In genomic region chr5:68409259-68409658, GRCh38 we compare ENCODE assay signal across 14 cellular contexts.
DNase-seq lines count a peak whose midpoint lies in the region; ATAC-seq, FAIRE-seq and TF ChIP-seq lines count a peak whose summit lies in the region.
"Had no signal": no experiment of that assay in that cellular context is flagged by ENCODE, and none has a peak within 500 bp of the region (broad histone marks: within the 10 kb centered on the region; RNA-seq: fewer than 3 reads in every experiment).

No MANE protein-coding gene starts in this region.

- in situ Hi-C loops in ACHN (cut with HindIII; ENCODE audit: low pct_ligation_motif_present, low pct_unique_long_range_greater_than_20kb, low sequenced_read_pairs), result no loop called here
- in situ Hi-C loops in K562 (cut with MboI), result no loop called here

- H3K79me2 ChIP-seq in K562 (ENCODE audit: control insufficient read depth, insufficient read depth, low read length), result no peaks in the 10 kb centered on the region

- H3K27me3 Mint-ChIP-seq in endothelial cell (ENCODE audit: unreplicated experiment) (no peaks in the 10 kb centered on the region), mesothelial cell of epicardium (ENCODE audit: low read depth) (no peaks in the 10 kb centered on the region)

- H3K27me3 ChIP-seq in K562 (ENCODE audit: control insufficient read depth in 2 of 2, insufficient read depth in 2 of 2, low read length in 2 of 2), result no peaks in the 10 kb centered on the region
- H3K27me3 ChIP-seq: esophagus muscularis mucosa had no signal

- H3K36me3 Mint-ChIP-seq in endothelial cell (ENCODE audit: low read depth, unreplicated experiment) (no peaks in the 10 kb centered on the region), mesothelial cell of epicardium (no peaks in the 10 kb centered on the region)
- H3K36me3 Mint-ChIP-seq: naive thymus-derived CD8-positive, alpha-beta T cell had no signal

- WGBS in K562 (ENCODE audit: insufficient coverage, low coverage, missing lambda C conversion rate), result 45% methylated on average over 3 of the region's 3 CpGs

- peaks cover 20 to 50% of the 10 kb centered on the region in 2 experiments for H3K4me1 ChIP-seq in K562 (replicated peaks in 1 of 2; ENCODE audit: control insufficient read depth in 2 of 2, insufficient read depth in 2 of 2, low read length in 2 of 2)

- ATAC-seq in K562 (peak; percentile 44; the same call in 2 of the 3 replicates), HG03520 (IDR thresholded peaks at IDR 0.05; ENCODE audit: unreplicated experiment) (no peak)
- ATAC-seq: left ventricle myocardium superior; naive thymus-derived CD8-positive, alpha-beta T cell had no signal

- H3K4me3 Mint-ChIP-seq in endothelial cell (ENCODE audit: unreplicated experiment) (no peak overlapping the region), mesothelial cell of epicardium (no peak overlapping the region)
- H3K4me3 Mint-ChIP-seq: naive thymus-derived CD8-positive, alpha-beta T cell had no signal

- no peak for TF ChIP-seq POLR2A in K562 (conservative IDR thresholded peaks at IDR 0.05)

- no peaks in the 10 kb centered on the region for H3K9me3 Mint-ChIP-seq in endothelial cell (ENCODE audit: unreplicated experiment)
- H3K9me3 Mint-ChIP-seq in mesothelial cell of epicardium, result no peaks in the 10 kb centered on the region
- H3K9me3 Mint-ChIP-seq: naive thymus-derived CD8-positive, alpha-beta T cell had no signal

- no peak overlapping the region for H3K4me3 ChIP-seq in K562
- H3K4me3 ChIP-seq: esophagus muscularis mucosa had no signal

- no TSS peak for BruUV-seq in K562 (replicated peaks; lab: Mats Ljungman, UMichigan)

- TF ChIP-seq RAD21 in K562 (CRISPR knock-in tag; conservative IDR thresholded peaks at IDR 0.05 in 1 of 2, IDR thresholded peaks at IDR 0.05 in 1 of 2), result no peak

- peak; percentile 63 for FAIRE-seq in K562 (lab: Jason Lieb, UNC)

- CTCF ChIA-PET in K562 (lab: Yijun Ruan, JAX; ENCODE audit: low intra/inter-chr PET ratio), result no interaction called here

- DNase-seq in ACHN (peak; percentile 11), HPDE6-E6E7 (ENCODE audit: extremely low spot score) (peak; percentile 41), K562 (ENCODE audit: extremely low read depth in 1 of 4, low spot score in 3 of 4) (peak in 1 of 4 experiments; percentile 57), fibroblast of the conjunctiva (ENCODE audit: low read depth) (peak; percentile 56), NOMO-1 treated with DMSO at 0.1 percent for 48 hours (lab: John Stamatoyannopoulos, UW; ENCODE audit: unreplicated experiment) (no peak), endothelial cell (ENCODE audit: low spot score) (no peak), mesothelial cell of epicardium (ENCODE audit: low spot score in 2 of 2, unreplicated experiment in 2 of 2) (no peak)
- DNase-seq: activated CD4-positive, alpha-beta T cell treated with anti-CD3 and anti-CD28 coated beads for 48 hours; activated T-cell treated with anti-CD3 and anti-CD28 coated beads for 4 hours; left ventricle myocardium superior; naive thymus-derived CD8-positive, alpha-beta T cell; Right ventricle myocardium superior had no signal

- TF ChIP-seq CTCF in K562 (IDR thresholded peaks at IDR 0.05 in 2 of 3, conservative IDR thresholded peaks at IDR 0.05 in 1 of 3; ENCODE audit: insufficient read depth in 2 of 3, low read depth in 1 of 3, low read length in 3 of 3), result no peak
- no peak for TF ChIP-seq CTCF in endothelial cell (IDR thresholded peaks at IDR 0.05; ENCODE audit: unreplicated experiment)
- no peak for TF ChIP-seq CTCF in mesothelial cell of epicardium (IDR thresholded peaks at IDR 0.05; ENCODE audit: unreplicated experiment)

- H3K9me3 ChIP-seq in K562 (replicated peaks; ENCODE audit: control insufficient read depth, insufficient read depth, low read depth, low read length), result no peaks in the 10 kb centered on the region
- H3K9me3 ChIP-seq: esophagus muscularis mucosa had no signal

- H4K20me1 ChIP-seq in K562 (replicated peaks; ENCODE audit: control insufficient read depth, insufficient read depth, low read length), result no peaks in the 10 kb centered on the region

- H3K27ac Mint-ChIP-seq in endothelial cell (ENCODE audit: unreplicated experiment) (no peak overlapping the region), mesothelial cell of epicardium (no peak overlapping the region)
- H3K27ac Mint-ChIP-seq: naive thymus-derived CD8-positive, alpha-beta T cell had no signal

- no peak overlapping the region for H3K27ac ChIP-seq in K562 (ENCODE audit: extremely low read depth, low read depth, low read length)
- H3K27ac ChIP-seq: esophagus muscularis mucosa had no signal

- POLR2A ChIA-PET in K562 (lab: Yijun Ruan, JAX), result interaction anchor here (0.6 to 0.9 kb wide), 2 partner anchors 9 to 427 kb away, joined by 3 read pairs; no protein-coding TSS in a partner anchor

- H3K9me1 ChIP-seq in K562 (ENCODE audit: control insufficient read depth, insufficient read depth, low read length), result no peaks in the 10 kb centered on the region

- peak overlapping the region; percentile 78 for H2AFZ ChIP-seq in K562 (ENCODE audit: low read depth, low read length)

- no peak overlapping the region for H3K4me2 ChIP-seq in K562 (ENCODE audit: insufficient read depth, low read length)

- H3K36me3 ChIP-seq in K562 (ENCODE audit: control insufficient read depth, insufficient read depth, low read length), result no peaks in the 10 kb centered on the region
- H3K36me3 ChIP-seq: esophagus muscularis mucosa had no signal

- peaks cover 10% of the 10 kb centered on the region for H3K4me1 Mint-ChIP-seq in endothelial cell (ENCODE audit: unreplicated experiment)
- H3K4me1 Mint-ChIP-seq in mesothelial cell of epicardium, result peaks cover 18% of the 10 kb centered on the region

- no peak overlapping the region; a peak in 1 of 4 replicates for H3K9ac ChIP-seq in K562 (ENCODE audit: insufficient read depth in 1 of 2, low read depth in 2 of 2, low read length in 2 of 2)

- intact Hi-C loops in K562 (cut with micrococcal nuclease), result no loop called here

- TF ChIP-seq EP300 in K562 (IDR thresholded peaks at IDR 0.05; ENCODE audit: low read length), result no peak

TF ChIP-seq in K562, 482 proteins besides CTCF, POLR2A, EP300 and RAD21:
- TF ChIP-seq RBFOX2 (IDR thresholded peaks at IDR 0.05; ENCODE audit: low read depth, low read length) (no peak), SMARCC2 (IDR thresholded peaks at IDR 0.05; ENCODE audit: low read depth) (no peak), NKRF (IDR thresholded peaks at IDR 0.05; ENCODE audit: borderline replicate concordance) (no peak), JUND (IDR thresholded peaks at IDR 0.05; ENCODE audit: borderline replicate concordance, low read depth, low read length) (no peak), JUND (tag; IDR thresholded peaks at IDR 0.05; ENCODE audit: borderline replicate concordance, low read depth, low read length) (0 out of 3 replicates have a peak, but pooled peaks have one; percentile 32), EHMT2 (IDR thresholded peaks at IDR 0.05) (0 out of 2 replicates have a peak, but pooled peaks have one; percentile 58)
TF ChIP-seq in K562: peak in this region for 2.

Comparison
In these comparisons a context has a peak if more than half of its experiments do, and no peak if none do; other contexts are left out.
1. DNase-seq: peak in ACHN (single experiment), HPDE6-E6E7 (single experiment) and fibroblast of the conjunctiva (single experiment); none in NOMO-1 treated with DMSO at 0.1 percent for 48 hours (single experiment), endothelial cell (single experiment) and mesothelial cell of epicardium (0 of 2).